9 cellular contexts compared by ENCODE assay signal in the genomic region with DNA sequence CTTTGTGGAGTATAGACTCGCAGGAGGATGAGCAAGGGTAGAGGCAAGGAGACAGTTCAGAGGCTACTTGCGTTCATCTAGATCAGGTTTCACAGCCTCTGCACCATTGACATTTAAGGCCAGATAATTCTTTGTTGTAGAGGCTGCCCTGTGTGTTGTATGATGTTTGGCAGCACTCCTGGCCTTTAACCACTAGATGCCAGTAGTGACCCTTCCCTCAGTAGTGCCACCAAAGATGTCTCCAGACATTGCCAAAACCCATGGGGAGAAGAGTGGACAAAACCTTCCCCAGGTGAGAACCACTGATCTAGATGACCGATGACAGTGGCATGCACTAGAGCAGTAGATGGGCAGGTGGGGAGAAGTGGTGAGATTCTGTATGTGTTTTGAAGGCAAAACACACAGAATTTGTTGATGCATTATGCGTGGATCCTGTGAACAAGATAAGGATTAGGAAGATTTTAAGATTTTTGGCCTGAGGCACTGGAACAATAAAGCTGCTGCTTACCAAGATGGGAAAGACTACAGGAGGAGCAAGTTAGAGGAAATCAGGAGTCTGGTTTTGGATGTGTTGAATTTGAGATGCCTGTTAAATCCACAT. TPM values are rescaled to one million over a fixed set of nuclear protein-coding genes. Genes with fewer than 3 reads are reported as not detected.
DNase-seq lines count a peak whose midpoint lies in the region; ATAC-seq and TF ChIP-seq lines count a peak whose summit lies in the region.
"Had no signal": no experiment of that assay in that cellular context is flagged by ENCODE, and none has a peak within 500 bp of the region (broad histone marks: within the 10 kb centered on the region; RNA-seq: fewer than 3 reads in every experiment).

No MANE protein-coding gene starts in this region.

- POLR2A ChIA-PET in HEK293 (lab: Yijun Ruan, JAX), result no interaction called here

- TF ChIP-seq CTCF in HEK293 (tag by site-specific recombination; IDR thresholded peaks at IDR 0.05) (peak; percentile 88), choroid plexus epithelial cell (conservative IDR thresholded peaks at IDR 0.05; ENCODE audit: low read depth, low read length) (peak; percentile 70), gastrocnemius medialis (IDR thresholded peaks at IDR 0.05 in 4 of 5, conservative IDR thresholded peaks at IDR 0.05 in 1 of 5) (no peak)

- H3K27me3 ChIP-seq in gastrocnemius medialis, result no peaks in the 10 kb centered on the region

- H3K9me3 ChIP-seq in HEK293 (ENCODE audit: control insufficient read depth, insufficient read depth, low read depth, low read length), result no peaks in the 10 kb centered on the region
- H3K9me3 ChIP-seq in gastrocnemius medialis, result no peaks in the 10 kb centered on the region
- H3K9me3 ChIP-seq: psoas muscle had no signal

- in situ Hi-C loops in gastrocnemius medialis (cut with MboI; ENCODE audit: low sequenced_read_pairs in 4 of 4), result loop anchor here in 2 of 4 donors (10.0 to 25.0 kb wide), 2 partner anchors 130 to 142 kb away; no protein-coding TSS in a partner anchor

- ATAC-seq in gastrocnemius medialis (no peak), HG02870 (IDR thresholded peaks at IDR 0.05; ENCODE audit: unreplicated experiment) (no peak)

- intact Hi-C loops in gastrocnemius medialis (cut with DNase I; ENCODE audit: low total_unique reads), result no loop called here

- H3K36me3 ChIP-seq in HEK293 (ENCODE audit: control insufficient read depth in 2 of 2, insufficient read depth in 1 of 2, low read length in 2 of 2) (no peaks in the 10 kb centered on the region), gastrocnemius medialis (no peaks in the 10 kb centered on the region)

- DNase-seq in DMS79 treated with DMSO at 0.1 percent for 48 hours (lab: John Stamatoyannopoulos, UW), result peak; percentile 25
- DNase-seq in NOMO-1 treated with DMSO at 0.1 percent for 48 hours (lab: John Stamatoyannopoulos, UW; ENCODE audit: unreplicated experiment), result peak; percentile 28
- DNase-seq in choroid plexus epithelial cell (ENCODE audit: low read depth), result peak; percentile 62
- DNase-seq in lung microvascular endothelial cell (ENCODE audit: low read depth in 2 of 2), result peak; percentile 43 to 44
- no peak for DNase-seq in gastrocnemius medialis
- DNase-seq in activated CD8-positive, alpha-beta memory T cell treated with anti-CD3 and anti-CD28 coated beads, Interleukin-2, amount 50 U/mL, for 4 hours, result no peak
- DNase-seq: psoas muscle had no signal

- H3K4me3 ChIP-seq in HEK293 (ENCODE audit: low read depth, low read length), result no peak overlapping the region
- H3K4me3 ChIP-seq in choroid plexus epithelial cell (ENCODE audit: low read depth, low read length), result no peak overlapping the region
- no peak overlapping the region for H3K4me3 ChIP-seq in gastrocnemius medialis
- H3K4me3 ChIP-seq: psoas muscle had no signal

- H3K4me1 ChIP-seq in HEK293 (ENCODE audit: control insufficient read depth, insufficient read depth, low read length) (no peaks in the 10 kb centered on the region), gastrocnemius medialis (no peaks in the 10 kb centered on the region)
- H3K4me1 ChIP-seq: psoas muscle had no signal

- CTCF ChIA-PET in HEK293 (lab: Yijun Ruan, JAX), result interaction anchor here (0.6 to 2.0 kb wide), 9 partner anchors 10 to 588 kb away, joined by 3 to 11 read pairs (median 3); a partner anchor contains a TSS

- H3K27ac ChIP-seq in HEK293 (ENCODE audit: extremely low read depth, low read depth, low read length), result no peak overlapping the region
- H3K27ac ChIP-seq in gastrocnemius medialis, result no peak overlapping the region
- H3K27ac ChIP-seq: psoas muscle had no signal

- TF ChIP-seq POLR2A in gastrocnemius medialis (IDR thresholded peaks at IDR 0.05), result no peak

TF ChIP-seq in HEK293, 187 proteins besides CTCF, POLR2A, EP300 and RAD21:
- TF ChIP-seq ZBTB17 (tag by site-specific recombination; IDR thresholded peaks at IDR 0.05) (0 out of 2 replicates have a peak, but pooled peaks have one; percentile 38), ZNF660 (tag by site-specific recombination; IDR thresholded peaks at IDR 0.05) (0 out of 2 replicates have a peak, but pooled peaks have one; percentile 21), ZNF366 (tag by site-specific recombination; conservative IDR thresholded peaks at IDR 0.05) (no peak), REPIN1 (tag by site-specific recombination; IDR thresholded peaks at IDR 0.05; ENCODE audit: low read depth) (0 out of 2 replicates have a peak, but pooled peaks have one; percentile 15), ZXDB (tag by site-specific recombination; IDR thresholded peaks at IDR 0.05) (peak; percentile 21; the same call in 1 of the 2 replicates), GLI4 (tag by site-specific recombination; IDR thresholded peaks at IDR 0.05) (no peak), ZNF654 (tag by site-specific recombination; IDR thresholded peaks at IDR 0.05; ENCODE audit: low read depth) (peak; percentile 78), ZNF776 (tag by site-specific recombination; IDR thresholded peaks at IDR 0.05; ENCODE audit: borderline replicate concordance) (no peak)

RNA-seq across cellular contexts. Expression of a gene that starts 9.9 kb away (rescaled TPM):
- total RNA-seq in lung microvascular endothelial cell, result 11.3 and 14.1 TPM in 2 replicates
- total RNA-seq in gastrocnemius medialis, result 10 to 100 TPM; 21.5 to 46.5 (median 27.4) TPM

Comparison
In these comparisons a context has a peak if more than half of its experiments do, and no peak if none do; other contexts are left out.
1. DNase-seq: peak in DMS79 treated with DMSO at 0.1 percent for 48 hours (single experiment), NOMO-1 treated with DMSO at 0.1 percent for 48 hours (single experiment), choroid plexus epithelial cell (single experiment) and lung microvascular endothelial cell (2 of 2); none in gastrocnemius medialis (0 of 2) and activated CD8-positive, alpha-beta memory T cell treated with anti-CD3 and anti-CD28 coated beads, Interleukin-2, amount 50 U/mL, for 4 hours (single experiment).
2. CTCF ChIP-seq: peak in HEK293 (single experiment) and choroid plexus epithelial cell (single experiment); none in gastrocnemius medialis (0 of 5).